ENCODE assay signal across 1 cellular context in the genomic region with DNA sequence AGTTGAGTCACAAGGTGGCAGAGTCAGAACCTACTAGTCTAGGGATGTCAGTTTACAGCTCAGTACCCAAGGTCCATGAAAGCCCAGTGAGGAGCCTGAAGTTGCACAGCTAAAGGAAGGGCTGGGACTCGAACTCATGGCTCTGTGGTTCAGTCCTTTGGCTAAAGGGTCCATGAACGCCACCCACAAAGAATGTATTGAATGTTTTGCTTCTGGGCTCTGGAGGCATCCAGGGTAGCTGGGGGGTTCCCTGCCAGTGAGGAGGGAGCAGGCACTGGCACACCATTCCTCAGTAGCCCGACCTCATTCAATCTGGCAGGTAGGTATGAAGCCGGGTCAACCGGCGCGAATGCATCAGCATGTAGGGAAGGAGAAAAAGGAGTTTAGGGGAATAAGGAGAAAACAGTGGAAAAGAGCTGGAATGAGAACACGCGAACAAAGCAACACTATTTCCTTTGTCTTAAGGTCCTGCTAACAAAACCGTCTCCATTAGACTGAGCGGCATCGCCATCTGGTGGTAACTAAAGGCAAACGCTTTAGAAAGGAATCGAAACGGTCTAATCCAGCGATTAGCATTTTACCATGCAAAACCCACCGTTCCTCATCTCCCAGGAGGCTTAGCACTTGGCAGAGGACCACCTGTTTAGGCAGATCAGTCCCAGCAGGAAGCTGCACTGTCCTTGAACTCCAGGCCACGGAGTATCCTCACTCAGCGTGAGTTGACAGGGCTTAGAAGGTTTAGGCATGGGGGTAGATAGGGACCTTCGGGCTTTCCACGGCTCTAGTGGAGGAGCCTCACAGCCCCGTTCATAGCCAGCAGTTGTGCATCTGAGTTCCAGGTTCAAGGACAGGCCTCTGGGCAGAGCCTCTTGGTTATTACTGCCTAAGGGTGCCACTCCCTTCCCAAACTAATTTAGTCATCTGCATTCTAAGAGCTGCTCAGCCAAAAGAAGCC.
A peak's percentile ranks its signal among the peaks of the same experiment; 100 is the strongest.
TF ChIP-seq lines count a peak whose summit lies in the region.

No MANE protein-coding gene starts in this region.

TF ChIP-seq in K562, 482 proteins besides CTCF, POLR2A, EP300 and RAD21 (continued from another document and continues in another):
- TF ChIP-seq, protein P1, sequence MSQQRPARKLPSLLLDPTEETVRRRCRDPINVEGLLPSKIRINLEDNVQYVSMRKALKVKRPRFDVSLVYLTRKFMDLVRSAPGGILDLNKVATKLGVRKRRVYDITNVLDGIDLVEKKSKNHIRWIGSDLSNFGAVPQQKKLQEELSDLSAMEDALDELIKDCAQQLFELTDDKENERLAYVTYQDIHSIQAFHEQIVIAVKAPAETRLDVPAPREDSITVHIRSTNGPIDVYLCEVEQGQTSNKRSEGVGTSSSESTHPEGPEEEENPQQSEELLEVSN (IDR thresholded peaks at IDR 0.05; ENCODE audit: borderline replicate concordance in 1 of 2, extremely low read depth in 1 of 2, insufficient read depth in 1 of 2, insufficient read length in 1 of 2, low read depth in 1 of 2, low read length in 1 of 2, poor library complexity in 1 of 2, severe bottlenecking in 1 of 2), result no peak
- no peak for TF ChIP-seq GTF2E2 (tag; IDR thresholded peaks at IDR 0.05)
- TF ChIP-seq, protein P2, sequence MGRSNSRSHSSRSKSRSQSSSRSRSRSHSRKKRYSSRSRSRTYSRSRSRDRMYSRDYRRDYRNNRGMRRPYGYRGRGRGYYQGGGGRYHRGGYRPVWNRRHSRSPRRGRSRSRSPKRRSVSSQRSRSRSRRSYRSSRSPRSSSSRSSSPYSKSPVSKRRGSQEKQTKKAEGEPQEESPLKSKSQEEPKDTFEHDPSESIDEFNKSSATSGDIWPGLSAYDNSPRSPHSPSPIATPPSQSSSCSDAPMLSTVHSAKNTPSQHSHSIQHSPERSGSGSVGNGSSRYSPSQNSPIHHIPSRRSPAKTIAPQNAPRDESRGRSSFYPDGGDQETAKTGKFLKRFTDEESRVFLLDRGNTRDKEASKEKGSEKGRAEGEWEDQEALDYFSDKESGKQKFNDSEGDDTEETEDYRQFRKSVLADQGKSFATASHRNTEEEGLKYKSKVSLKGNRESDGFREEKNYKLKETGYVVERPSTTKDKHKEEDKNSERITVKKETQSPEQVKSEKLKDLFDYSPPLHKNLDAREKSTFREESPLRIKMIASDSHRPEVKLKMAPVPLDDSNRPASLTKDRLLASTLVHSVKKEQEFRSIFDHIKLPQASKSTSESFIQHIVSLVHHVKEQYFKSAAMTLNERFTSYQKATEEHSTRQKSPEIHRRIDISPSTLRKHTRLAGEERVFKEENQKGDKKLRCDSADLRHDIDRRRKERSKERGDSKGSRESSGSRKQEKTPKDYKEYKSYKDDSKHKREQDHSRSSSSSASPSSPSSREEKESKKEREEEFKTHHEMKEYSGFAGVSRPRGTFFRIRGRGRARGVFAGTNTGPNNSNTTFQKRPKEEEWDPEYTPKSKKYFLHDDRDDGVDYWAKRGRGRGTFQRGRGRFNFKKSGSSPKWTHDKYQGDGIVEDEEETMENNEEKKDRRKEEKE (IDR thresholded peaks at IDR 0.05; ENCODE audit: borderline replicate concordance in 1 of 2, control insufficient read depth in 1 of 2, low read depth in 2 of 2, low read length in 1 of 2), result no peak
- no peak for TF ChIP-seq KLF10 (CRISPR knock-in tag; IDR thresholded peaks at IDR 0.05)
- TF ChIP-seq MXI1 (IDR thresholded peaks at IDR 0.05; ENCODE audit: low read depth, low read length), result no peak
- no peak for TF ChIP-seq HNRNPLL (IDR thresholded peaks at IDR 0.05; ENCODE audit: low read depth, low read length, poor library complexity, severe bottlenecking)
- no peak for TF ChIP-seq EZH2 (IDR thresholded peaks at IDR 0.05; ENCODE audit: borderline replicate concordance, low read depth, low read length)
- TF ChIP-seq, protein P3, sequence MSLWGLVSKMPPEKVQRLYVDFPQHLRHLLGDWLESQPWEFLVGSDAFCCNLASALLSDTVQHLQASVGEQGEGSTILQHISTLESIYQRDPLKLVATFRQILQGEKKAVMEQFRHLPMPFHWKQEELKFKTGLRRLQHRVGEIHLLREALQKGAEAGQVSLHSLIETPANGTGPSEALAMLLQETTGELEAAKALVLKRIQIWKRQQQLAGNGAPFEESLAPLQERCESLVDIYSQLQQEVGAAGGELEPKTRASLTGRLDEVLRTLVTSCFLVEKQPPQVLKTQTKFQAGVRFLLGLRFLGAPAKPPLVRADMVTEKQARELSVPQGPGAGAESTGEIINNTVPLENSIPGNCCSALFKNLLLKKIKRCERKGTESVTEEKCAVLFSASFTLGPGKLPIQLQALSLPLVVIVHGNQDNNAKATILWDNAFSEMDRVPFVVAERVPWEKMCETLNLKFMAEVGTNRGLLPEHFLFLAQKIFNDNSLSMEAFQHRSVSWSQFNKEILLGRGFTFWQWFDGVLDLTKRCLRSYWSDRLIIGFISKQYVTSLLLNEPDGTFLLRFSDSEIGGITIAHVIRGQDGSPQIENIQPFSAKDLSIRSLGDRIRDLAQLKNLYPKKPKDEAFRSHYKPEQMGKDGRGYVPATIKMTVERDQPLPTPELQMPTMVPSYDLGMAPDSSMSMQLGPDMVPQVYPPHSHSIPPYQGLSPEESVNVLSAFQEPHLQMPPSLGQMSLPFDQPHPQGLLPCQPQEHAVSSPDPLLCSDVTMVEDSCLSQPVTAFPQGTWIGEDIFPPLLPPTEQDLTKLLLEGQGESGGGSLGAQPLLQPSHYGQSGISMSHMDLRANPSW (CRISPR knock-in tag; IDR thresholded peaks at IDR 0.05), result no peak
- no peak; a peak in 1 of 4 replicates for TF ChIP-seq SRF (CRISPR knock-in tag; IDR thresholded peaks at IDR 0.05)
- peak; percentile 55; the same call in 1 of the 2 replicates for TF ChIP-seq ZNF197 (CRISPR knock-in tag; IDR thresholded peaks at IDR 0.05; ENCODE audit: low read depth)
- no peak for TF ChIP-seq TCF7L2 (IDR thresholded peaks at IDR 0.05; ENCODE audit: low read depth, low read length)
- TF ChIP-seq, protein P4, sequence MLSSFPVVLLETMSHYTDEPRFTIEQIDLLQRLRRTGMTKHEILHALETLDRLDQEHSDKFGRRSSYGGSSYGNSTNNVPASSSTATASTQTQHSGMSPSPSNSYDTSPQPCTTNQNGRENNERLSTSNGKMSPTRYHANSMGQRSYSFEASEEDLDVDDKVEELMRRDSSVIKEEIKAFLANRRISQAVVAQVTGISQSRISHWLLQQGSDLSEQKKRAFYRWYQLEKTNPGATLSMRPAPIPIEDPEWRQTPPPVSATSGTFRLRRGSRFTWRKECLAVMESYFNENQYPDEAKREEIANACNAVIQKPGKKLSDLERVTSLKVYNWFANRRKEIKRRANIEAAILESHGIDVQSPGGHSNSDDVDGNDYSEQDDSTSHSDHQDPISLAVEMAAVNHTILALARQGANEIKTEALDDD (IDR thresholded peaks at IDR 0.05), result peak; percentile 65
- TF ChIP-seq ZNF146 (CRISPR knock-in tag; IDR thresholded peaks at IDR 0.05; ENCODE audit: unreplicated experiment), result no peak
- no peak for TF ChIP-seq SIX5 (IDR thresholded peaks at IDR 0.05; ENCODE audit: borderline replicate concordance in 1 of 2, insufficient read depth in 1 of 2, low read depth in 1 of 2, low read length in 2 of 2)
- TF ChIP-seq CBX2 (IDR thresholded peaks at IDR 0.05; ENCODE audit: insufficient read depth, low read length, poor library complexity, severe bottlenecking), result no peak
- no peak for TF ChIP-seq MYBL2 (IDR thresholded peaks at IDR 0.05; ENCODE audit: low read depth)
- TF ChIP-seq MYBL2 (CRISPR knock-in tag; IDR thresholded peaks at IDR 0.05; ENCODE audit: borderline replicate concordance), result no peak
- no peak for TF ChIP-seq ZNF174 (CRISPR knock-in tag; IDR thresholded peaks at IDR 0.05)
- TF ChIP-seq NRF1 (conservative IDR thresholded peaks at IDR 0.05 in 1 of 2, IDR thresholded peaks at IDR 0.05 in 1 of 2), result no peak
- TF ChIP-seq, protein P5, sequence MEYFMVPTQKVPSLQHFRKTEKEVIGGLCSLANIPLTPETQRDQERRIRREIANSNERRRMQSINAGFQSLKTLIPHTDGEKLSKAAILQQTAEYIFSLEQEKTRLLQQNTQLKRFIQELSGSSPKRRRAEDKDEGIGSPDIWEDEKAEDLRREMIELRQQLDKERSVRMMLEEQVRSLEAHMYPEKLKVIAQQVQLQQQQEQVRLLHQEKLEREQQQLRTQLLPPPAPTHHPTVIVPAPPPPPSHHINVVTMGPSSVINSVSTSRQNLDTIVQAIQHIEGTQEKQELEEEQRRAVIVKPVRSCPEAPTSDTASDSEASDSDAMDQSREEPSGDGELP (CRISPR knock-in tag; IDR thresholded peaks at IDR 0.05; ENCODE audit: borderline replicate concordance), result peak; percentile 59; the same call in 1 of the 2 replicates
- no peak for TF ChIP-seq NELFE (IDR thresholded peaks at IDR 0.05; ENCODE audit: insufficient read depth, insufficient read length)
- no peak for TF ChIP-seq ZNF436 (CRISPR knock-in tag; IDR thresholded peaks at IDR 0.05)
- no peak for TF ChIP-seq ZNF217 (CRISPR knock-in tag; IDR thresholded peaks at IDR 0.05)
- no peak for TF ChIP-seq RFX7 (CRISPR knock-in tag; IDR thresholded peaks at IDR 0.05)
- TF ChIP-seq, protein P6, sequence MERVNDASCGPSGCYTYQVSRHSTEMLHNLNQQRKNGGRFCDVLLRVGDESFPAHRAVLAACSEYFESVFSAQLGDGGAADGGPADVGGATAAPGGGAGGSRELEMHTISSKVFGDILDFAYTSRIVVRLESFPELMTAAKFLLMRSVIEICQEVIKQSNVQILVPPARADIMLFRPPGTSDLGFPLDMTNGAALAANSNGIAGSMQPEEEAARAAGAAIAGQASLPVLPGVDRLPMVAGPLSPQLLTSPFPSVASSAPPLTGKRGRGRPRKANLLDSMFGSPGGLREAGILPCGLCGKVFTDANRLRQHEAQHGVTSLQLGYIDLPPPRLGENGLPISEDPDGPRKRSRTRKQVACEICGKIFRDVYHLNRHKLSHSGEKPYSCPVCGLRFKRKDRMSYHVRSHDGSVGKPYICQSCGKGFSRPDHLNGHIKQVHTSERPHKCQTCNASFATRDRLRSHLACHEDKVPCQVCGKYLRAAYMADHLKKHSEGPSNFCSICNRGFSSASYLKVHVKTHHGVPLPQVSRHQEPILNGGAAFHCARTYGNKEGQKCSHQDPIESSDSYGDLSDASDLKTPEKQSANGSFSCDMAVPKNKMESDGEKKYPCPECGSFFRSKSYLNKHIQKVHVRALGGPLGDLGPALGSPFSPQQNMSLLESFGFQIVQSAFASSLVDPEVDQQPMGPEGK (CRISPR knock-in tag; IDR thresholded peaks at IDR 0.05; ENCODE audit: borderline replicate concordance), result no peak
- TF ChIP-seq, protein P7, sequence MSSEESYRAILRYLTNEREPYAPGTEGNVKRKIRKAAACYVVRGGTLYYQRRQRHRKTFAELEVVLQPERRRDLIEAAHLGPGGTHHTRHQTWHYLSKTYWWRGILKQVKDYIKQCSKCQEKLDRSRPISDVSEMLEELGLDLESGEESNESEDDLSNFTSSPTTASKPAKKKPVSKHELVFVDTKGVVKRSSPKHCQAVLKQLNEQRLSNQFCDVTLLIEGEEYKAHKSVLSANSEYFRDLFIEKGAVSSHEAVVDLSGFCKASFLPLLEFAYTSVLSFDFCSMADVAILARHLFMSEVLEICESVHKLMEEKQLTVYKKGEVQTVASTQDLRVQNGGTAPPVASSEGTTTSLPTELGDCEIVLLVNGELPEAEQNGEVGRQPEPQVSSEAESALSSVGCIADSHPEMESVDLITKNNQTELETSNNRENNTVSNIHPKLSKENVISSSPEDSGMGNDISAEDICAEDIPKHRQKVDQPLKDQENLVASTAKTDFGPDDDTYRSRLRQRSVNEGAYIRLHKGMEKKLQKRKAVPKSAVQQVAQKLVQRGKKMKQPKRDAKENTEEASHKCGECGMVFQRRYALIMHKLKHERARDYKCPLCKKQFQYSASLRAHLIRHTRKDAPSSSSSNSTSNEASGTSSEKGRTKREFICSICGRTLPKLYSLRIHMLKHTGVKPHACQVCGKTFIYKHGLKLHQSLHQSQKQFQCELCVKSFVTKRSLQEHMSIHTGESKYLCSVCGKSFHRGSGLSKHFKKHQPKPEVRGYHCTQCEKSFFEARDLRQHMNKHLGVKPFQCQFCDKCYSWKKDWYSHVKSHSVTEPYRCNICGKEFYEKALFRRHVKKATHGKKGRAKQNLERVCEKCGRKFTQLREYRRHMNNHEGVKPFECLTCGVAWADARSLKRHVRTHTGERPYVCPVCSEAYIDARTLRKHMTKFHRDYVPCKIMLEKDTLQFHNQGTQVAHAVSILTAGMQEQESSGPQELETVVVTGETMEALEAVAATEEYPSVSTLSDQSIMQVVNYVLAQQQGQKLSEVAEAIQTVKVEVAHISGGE (CRISPR knock-in tag; IDR thresholded peaks at IDR 0.05), result 0 out of 6 replicates have a peak, but pooled peaks of 1 of the 3 experiments have one; percentile 2
- no peak for TF ChIP-seq GATA2 (CRISPR knock-in tag; IDR thresholded peaks at IDR 0.05)
- no peak for TF ChIP-seq ZNF165 (CRISPR knock-in tag; IDR thresholded peaks at IDR 0.05; ENCODE audit: borderline replicate concordance)
- TF ChIP-seq PYGO2 (tag; IDR thresholded peaks at IDR 0.05), result 0 out of 2 replicates have a peak, but pooled peaks have one; percentile 32
- no peak for TF ChIP-seq RBM15 (IDR thresholded peaks at IDR 0.05; ENCODE audit: insufficient read depth, low read length)
- TF ChIP-seq TAF9B (IDR thresholded peaks at IDR 0.05; ENCODE audit: partially characterized antibody), result no peak
- no peak for TF ChIP-seq SREBF1 (IDR thresholded peaks at IDR 0.05; ENCODE audit: borderline replicate concordance, low read depth, low read length)
- peak in 1 of 2 experiments; percentile 58; a peak in 1 of 4 replicates for TF ChIP-seq TEAD1 (CRISPR knock-in tag; IDR thresholded peaks at IDR 0.05)
- no peak for TF ChIP-seq SLC30A9 (CRISPR knock-in tag; IDR thresholded peaks at IDR 0.05)
- no peak for TF ChIP-seq HMGN3 (IDR thresholded peaks at IDR 0.05; ENCODE audit: borderline replicate concordance, extremely low read depth, insufficient read length, low read depth, low read length)
- TF ChIP-seq STAT5B (CRISPR knock-in tag; IDR thresholded peaks at IDR 0.05), result no peak
- TF ChIP-seq ETV6 (IDR thresholded peaks at IDR 0.05; ENCODE audit: borderline replicate concordance in 1 of 2, low read depth in 2 of 2, low read length in 1 of 2), result no peak
- no peak for TF ChIP-seq ETV6 (CRISPR knock-in tag; IDR thresholded peaks at IDR 0.05; ENCODE audit: borderline replicate concordance)
- TF ChIP-seq MYC (IDR thresholded peaks at IDR 0.05; ENCODE audit: low read depth, low read length), result 0 out of 2 replicates have a peak, but pooled peaks have one; percentile 40
- no peak for TF ChIP-seq MYC (CRISPR knock-in tag; IDR thresholded peaks at IDR 0.05; ENCODE audit: borderline replicate concordance, low read depth)
- no peak; the same call in 1 of the 2 replicates for TF ChIP-seq ZNF696 (CRISPR knock-in tag; conservative IDR thresholded peaks at IDR 0.05)
- 0 out of 2 replicates have a peak, but pooled peaks have one; percentile 46 for TF ChIP-seq SP1 (CRISPR knock-in tag; IDR thresholded peaks at IDR 0.05)
- no peak; the same call in 1 of the 2 replicates for TF ChIP-seq TARDBP (IDR thresholded peaks at IDR 0.05)
- no peak for TF ChIP-seq MECOM (CRISPR knock-in tag; IDR thresholded peaks at IDR 0.05)
- TF ChIP-seq GTF2F1 (IDR thresholded peaks at IDR 0.05; ENCODE audit: low read depth, low read length), result no peak
- TF ChIP-seq, protein P8, sequence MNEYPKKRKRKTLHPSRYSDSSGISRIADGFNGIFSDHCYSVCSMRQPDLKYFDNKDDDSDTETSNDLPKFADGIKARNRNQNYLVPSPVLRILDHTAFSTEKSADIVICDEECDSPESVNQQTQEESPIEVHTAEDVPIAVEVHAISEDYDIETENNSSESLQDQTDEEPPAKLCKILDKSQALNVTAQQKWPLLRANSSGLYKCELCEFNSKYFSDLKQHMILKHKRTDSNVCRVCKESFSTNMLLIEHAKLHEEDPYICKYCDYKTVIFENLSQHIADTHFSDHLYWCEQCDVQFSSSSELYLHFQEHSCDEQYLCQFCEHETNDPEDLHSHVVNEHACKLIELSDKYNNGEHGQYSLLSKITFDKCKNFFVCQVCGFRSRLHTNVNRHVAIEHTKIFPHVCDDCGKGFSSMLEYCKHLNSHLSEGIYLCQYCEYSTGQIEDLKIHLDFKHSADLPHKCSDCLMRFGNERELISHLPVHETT (CRISPR knock-in tag; conservative IDR thresholded peaks at IDR 0.05 in 1 of 2, IDR thresholded peaks at IDR 0.05 in 1 of 2), result no peak
- 0 out of 2 replicates have a peak, but pooled peaks have one; percentile 35 for TF ChIP-seq NR2F6 (CRISPR knock-in tag; IDR thresholded peaks at IDR 0.05)
